ENCODE assay signal across 1 cellular context in genomic region chr20:17859002-17859615, GRCh38.
TF ChIP-seq lines count a peak whose summit lies in the region.

No MANE protein-coding gene starts in this region.

TF ChIP-seq in HepG2, 621 proteins besides CTCF, POLR2A, EP300 and RAD21 (continued from another document and continues in another):
- TF ChIP-seq DBP (CRISPR knock-in tag; IDR thresholded peaks at IDR 0.05; ENCODE audit: not compliant biosample characterization) (no peak), TARDBP (CRISPR knock-in tag; IDR thresholded peaks at IDR 0.05) (peak; percentile 100), MAF1 (CRISPR knock-in tag; IDR thresholded peaks at IDR 0.05; ENCODE audit: borderline replicate concordance) (peak; percentile 88; the same call in 1 of the 2 replicates), DNMT1 (CRISPR knock-in tag; IDR thresholded peaks at IDR 0.05) (peak; percentile 78; the same call in 1 of the 2 replicates), DPF2 (CRISPR knock-in tag; IDR thresholded peaks at IDR 0.05; ENCODE audit: borderline replicate concordance, low read depth) (peak; percentile 100), TP53 (CRISPR knock-in tag; conservative IDR thresholded peaks at IDR 0.05) (peak; percentile 95), USF2 (IDR thresholded peaks at IDR 0.05; ENCODE audit: low read depth, low read length) (no peak), USF2 (CRISPR knock-in tag; IDR thresholded peaks at IDR 0.05; ENCODE audit: borderline replicate concordance) (peak; percentile 70; the same call in 1 of the 2 replicates), ZNF143 (CRISPR knock-in tag; IDR thresholded peaks at IDR 0.05) (peak; percentile 78), ZC3H4 (CRISPR knock-in tag; IDR thresholded peaks at IDR 0.05; ENCODE audit: borderline replicate concordance) (peak; percentile 36; the same call in 1 of the 2 replicates), ZNF276 (CRISPR knock-in tag; IDR thresholded peaks at IDR 0.05; ENCODE audit: low read depth) (no peak), NR2F6 (IDR thresholded peaks at IDR 0.05) (peak; percentile 100), NR2F6 (CRISPR knock-in tag; IDR thresholded peaks at IDR 0.05) (peak; percentile 100), AKNA (CRISPR knock-in tag; IDR thresholded peaks at IDR 0.05; ENCODE audit: borderline replicate concordance) (no peak), ZNF512 (CRISPR knock-in tag; IDR thresholded peaks at IDR 0.05) (peak; percentile 89; the same call in 1 of the 2 replicates), ZFP90 (CRISPR knock-in tag; IDR thresholded peaks at IDR 0.05; ENCODE audit: borderline replicate concordance) (peak; percentile 90; the same call in 1 of the 2 replicates), ZNF563 (CRISPR knock-in tag; IDR thresholded peaks at IDR 0.05) (no peak), ZNF263 (CRISPR knock-in tag; IDR thresholded peaks at IDR 0.05) (peak; percentile 96), TRIM22 (IDR thresholded peaks at IDR 0.05) (no peak), ZFP91 (CRISPR knock-in tag; IDR thresholded peaks at IDR 0.05; ENCODE audit: borderline replicate concordance) (peak; percentile 98), ZNF260 (CRISPR knock-in tag; IDR thresholded peaks at IDR 0.05; ENCODE audit: borderline replicate concordance, low read depth) (no peak), ZNF264 (CRISPR knock-in tag; IDR thresholded peaks at IDR 0.05) (peak; percentile 96), RERE (CRISPR knock-in tag; IDR thresholded peaks at IDR 0.05; ENCODE audit: low read depth) (peak; percentile 99), ZNF282 (IDR thresholded peaks at IDR 0.05; ENCODE audit: partially characterized antibody) (no peak), PCBP1 (IDR thresholded peaks at IDR 0.05; ENCODE audit: borderline replicate concordance, low read depth, low read length) (0 out of 2 replicates have a peak, but pooled peaks have one; percentile 38)
